33 cellular contexts compared by ENCODE assay signal in the genomic region with DNA sequence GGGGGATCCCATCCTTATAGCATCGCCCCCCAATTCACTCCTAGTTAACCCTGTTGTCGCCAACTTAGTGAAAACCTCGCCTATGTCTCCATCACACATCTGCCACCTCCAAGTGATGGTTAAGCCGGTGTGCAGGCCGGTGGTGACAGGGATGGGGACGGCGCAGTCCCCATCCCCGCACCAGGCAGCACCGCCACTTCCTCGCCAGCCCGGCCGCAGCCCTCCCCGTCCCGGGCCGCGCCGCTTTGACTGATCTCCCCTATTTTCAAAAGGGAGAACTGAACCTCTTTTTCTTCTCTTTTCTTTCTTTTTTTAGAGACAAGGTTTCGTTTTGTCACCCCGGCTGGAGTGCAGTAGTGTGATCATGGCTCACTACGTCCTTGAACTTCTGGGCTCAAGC.
"Had no signal": no experiment of that assay in that cellular context is flagged by ENCODE, and none has a peak within 500 bp of the region (broad histone marks: within the 10 kb centered on the region; RNA-seq: fewer than 3 reads in every experiment).

No MANE protein-coding gene starts in this region.

- H2AFZ ChIP-seq: PC-9 had no signal

- H3K4me3 ChIP-seq: MG63, PC-9, SJCRH30, SK-N-MC had no signal

- H3K36me3 ChIP-seq: MG63, SJCRH30 had no signal

- H3K27me3 ChIP-seq: MG63, SJCRH30 had no signal

- H3K4me2 ChIP-seq: PC-9 had no signal

- H3K27ac ChIP-seq: PC-9, RWPE1, SJCRH30, SK-N-MC had no signal

- H3K9me3 ChIP-seq: MG63, SJCRH30 had no signal

- DNase-seq: Kasumi-1, KG1, MG63, NCI-H1048, NCI-H1092 treated with DMSO at 0.1 percent for 48 hours, NCI-H1105 treated with DMSO at 0.1 percent for 48 hours, NCI-H1417, NCI-H1436, NCI-H146, NCI-H1694, NCI-H187, NCI-H1930, NCI-H2029 treated with DMSO at 0.1 percent for 48 hours, NCI-H2081 treated with DMSO at 0.1 percent for 48 hours, NCI-H2107, NCI-H2171, NCI-H226, NCI-H446 treated with DMSO at 0.1 percent for 48 hours, NCI-H510A, NCI-H524, NCI-H526, NCI-H69, NCI-H748 treated with DMSO at 0.1 percent for 48 hours, NCI-H82, PC-9, SHP77, SIG-M5, SJCRH30 had no signal

- ATAC-seq: Panc1, Right ventricle myocardium inferior, SK-N-SH treated with all-trans-retinoic acid at 6 μM for 48 hours had no signal
